Comparison of ENCODE assay signal across 1 cellular context in genomic region chr2:169141713-169142352, GRCh38.
TF ChIP-seq lines count a peak whose summit lies in the region.

No MANE protein-coding gene starts in this region.

TF ChIP-seq in H1, 55 proteins besides CTCF, POLR2A, EP300 and RAD21 (continued from another document):
- no peak for TF ChIP-seq ATF2 (IDR thresholded peaks at IDR 0.05; ENCODE audit: low read length)
